Comparison of ENCODE assay signal across 7 cellular contexts in the genomic region with DNA sequence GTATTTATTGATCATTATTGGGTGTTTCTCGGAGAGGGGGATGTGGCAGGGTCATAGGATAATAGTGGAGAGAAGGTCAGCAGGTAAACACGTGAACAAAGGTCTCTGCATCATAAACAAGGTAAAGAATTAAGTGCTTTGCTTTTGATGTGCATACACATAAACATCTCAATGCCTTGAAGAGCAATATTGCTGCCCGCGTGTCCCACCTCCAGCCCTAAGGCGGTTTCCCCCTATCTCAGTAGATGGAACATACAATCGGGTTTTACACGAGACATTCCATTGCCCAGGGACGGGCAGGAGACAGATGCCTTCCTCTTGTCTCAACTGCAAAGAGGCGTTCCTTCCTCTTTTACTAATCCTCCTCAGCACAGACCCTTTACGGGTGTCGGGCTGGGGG. TPM values are rescaled to one million over a fixed set of nuclear protein-coding genes. Genes with fewer than 3 reads are reported as not detected.
DNase-seq lines count a peak whose midpoint lies in the region; ATAC-seq and TF ChIP-seq lines count a peak whose summit lies in the region.
"Not testable (repeated sequence)": the region's sequence is repeated elsewhere in the genome, so short reads cannot be mapped to it uniquely, and the experiment has no call there.

No MANE protein-coding gene starts in this region.

- not testable (repeated sequence) for H4K8ac ChIP-seq in H9 (replicated peaks; ENCODE audit: insufficient read length, low read depth, low read length)

- not testable (repeated sequence) for H2BK120ac ChIP-seq in H9 (ENCODE audit: low read depth, low read length, poor library complexity, severe bottlenecking)

- H3K4ac ChIP-seq in H9 (ENCODE audit: low read depth, low read length) = not testable (repeated sequence)

- H3K79me1 ChIP-seq in H9 (ENCODE audit: insufficient read depth, low read depth, low read length, poor library complexity, severe bottlenecking) = not testable (repeated sequence)

- H3K36me3 ChIP-seq in WERI-Rb-1 (peaks cover 72% of the 10 kb centered on the region), left ventricle myocardium inferior (peaks cover 90% of the 10 kb centered on the region)

- H3K36me3 Mint-ChIP-seq in H9 (ENCODE audit: insufficient read depth in 1 of 3, low read depth in 3 of 3) (peaks cover 40 to 86% (median 84%) of the 10 kb centered on the region in 3 experiments; a peak in 6 of 7 replicates), progenitor cell of endocrine pancreas (ENCODE audit: insufficient read depth) (peaks cover 23% of the 10 kb centered on the region)
- not testable (repeated sequence) for H3K36me3 Mint-ChIP-seq in T-helper 17 cell (ENCODE audit: low read depth)
- H3K36me3 Mint-ChIP-seq in effector memory CD8-positive, alpha-beta T cell (ENCODE audit: insufficient read depth) = peaks cover 59% of the 10 kb centered on the region

- H3K14ac ChIP-seq in H9 (ENCODE audit: insufficient read depth, low read length) = not testable (repeated sequence)

- H3K56ac ChIP-seq in H9 (ENCODE audit: insufficient read length, low read depth, low read length) = not testable (repeated sequence)

- H3K23ac ChIP-seq in H9 (ENCODE audit: insufficient read length, low read depth, low read length) = not testable (repeated sequence)

- not testable (repeated sequence) for H3K23me2 ChIP-seq in H9 (ENCODE audit: insufficient read length, low read depth, low read length, poor library complexity, severe bottlenecking)

- H3K4me3 ChIP-seq in WERI-Rb-1 (ENCODE audit: low read depth, low read length); left ventricle myocardium inferior: not testable (repeated sequence)

- not testable (repeated sequence) for H2AFZ ChIP-seq in H9 (ENCODE audit: low read length)

- peak overlapping the region in 1 of 2 experiments; percentile 10; a peak in 2 of 5 replicates for H3K4me3 Mint-ChIP-seq in H9
- H3K4me3 Mint-ChIP-seq in T-helper 17 cell; effector memory CD8-positive, alpha-beta T cell; progenitor cell of endocrine pancreas (ENCODE audit: low read depth): not testable (repeated sequence)

- H3K4me1 ChIP-seq in H9 (ENCODE audit: insufficient read depth, low read length) = not testable (repeated sequence)
- peaks cover 21% of the 10 kb centered on the region for H3K4me1 ChIP-seq in left ventricle myocardium inferior

- H3K27ac Mint-ChIP-seq in H9 = peak overlapping the region in 2 of 3 experiments; percentile 90 to 95; a peak in 5 of 7 replicates
- peak overlapping the region; percentile 77 for H3K27ac Mint-ChIP-seq in T-helper 17 cell
- peak overlapping the region; percentile 3 to 22 for H3K27ac Mint-ChIP-seq in effector memory CD8-positive, alpha-beta T cell
- H3K27ac Mint-ChIP-seq in progenitor cell of endocrine pancreas = peak overlapping the region; percentile 90

- intact Hi-C loops in left ventricle myocardium inferior (cut with micrococcal nuclease) = loop anchor here (10.0 kb wide), 1 partner anchor 226 kb away; a partner anchor contains a TSS

- H3K4me2 ChIP-seq in H9 (ENCODE audit: insufficient read depth, insufficient read length, low read length) = not testable (repeated sequence)

- H3K79me2 ChIP-seq in H9 (ENCODE audit: insufficient read depth, low read length) = not testable (repeated sequence)

- not testable (repeated sequence) for H3K9me3 Mint-ChIP-seq in H9; effector memory CD8-positive, alpha-beta T cell; progenitor cell of endocrine pancreas (ENCODE audit: low read depth)

- H4K5ac ChIP-seq in H9 (ENCODE audit: insufficient read length, low read depth, low read length) = not testable (repeated sequence)

- not testable (repeated sequence) for H2BK12ac ChIP-seq in H9 (ENCODE audit: insufficient read length, low read depth, low read length)

- not testable (repeated sequence) for H2AK5ac ChIP-seq in H9 (ENCODE audit: insufficient read length, low read length)

- not testable (repeated sequence) for H2BK20ac ChIP-seq in H9 (ENCODE audit: low read depth, low read length, poor library complexity, severe bottlenecking)

- not testable (repeated sequence) for H3T11ph ChIP-seq in H9 (ENCODE audit: low read length)

- H3K9me3 ChIP-seq in H9 (ENCODE audit: control insufficient read depth, low read depth, low read length); T-helper 17 cell (ENCODE audit: control insufficient read depth, low read length, poor library complexity, severe bottlenecking); WERI-Rb-1 (ENCODE audit: severe bottlenecking); left ventricle myocardium inferior (replicated peaks): not testable (repeated sequence)

- TF ChIP-seq CTCF in H9 (conservative IDR thresholded peaks at IDR 0.05); WERI-Rb-1 (IDR thresholded peaks at IDR 0.05; ENCODE audit: low read depth, low read length); left ventricle myocardium inferior (IDR thresholded peaks at IDR 0.05; ENCODE audit: borderline replicate concordance); progenitor cell of endocrine pancreas (IDR thresholded peaks at IDR 0.05; ENCODE audit: unreplicated experiment): not testable (repeated sequence)

- H3K27me3 Mint-ChIP-seq in H9 (ENCODE audit: low read depth); T-helper 17 cell; effector memory CD8-positive, alpha-beta T cell; progenitor cell of endocrine pancreas: not testable (repeated sequence)

- not testable (repeated sequence) for ATAC-seq in T-helper 17 cell; effector memory CD8-positive, alpha-beta T cell (replicated peaks)

- H3K18ac ChIP-seq in H9 (ENCODE audit: insufficient read length, low read depth, low read length) = not testable (repeated sequence)

- not testable (repeated sequence) for H3K27me3 ChIP-seq in H9 (ENCODE audit: insufficient read depth, low read length); WERI-Rb-1 (ENCODE audit: insufficient read depth, low read depth, severe bottlenecking); left ventricle myocardium inferior (ENCODE audit: low read depth)

- not testable (repeated sequence) for H4K91ac ChIP-seq in H9 (ENCODE audit: insufficient read length, low read depth, low read length)

- WGBS in H9 (ENCODE audit: extremely low coverage, insufficient read length, low lambda C conversion rate) = no CpG with 5 or more reads among the region's 11 CpGs

- H2BK15ac ChIP-seq in H9 (ENCODE audit: low read depth, low read length) = not testable (repeated sequence)

- not testable (repeated sequence) for H2BK5ac ChIP-seq in H9 (ENCODE audit: insufficient read length, low read length)

- H3K4me1 Mint-ChIP-seq in H9 = peaks cover 11 to 18% of the 10 kb centered on the region in 2 experiments
- H3K4me1 Mint-ChIP-seq in T-helper 17 cell = peaks cover 19% of the 10 kb centered on the region
- peaks cover 14 to 21% of the 10 kb centered on the region in 2 donors for H3K4me1 Mint-ChIP-seq in effector memory CD8-positive, alpha-beta T cell (ENCODE audit: low read depth in 2 of 2)
- H3K4me1 Mint-ChIP-seq in progenitor cell of endocrine pancreas (ENCODE audit: low read depth) = peaks cover 23% of the 10 kb centered on the region

- not testable (repeated sequence) for DNase-seq in H9; T-helper 17 cell; WERI-Rb-1; effector memory CD8-positive, alpha-beta T cell; left ventricle myocardium inferior; progenitor cell of endocrine pancreas (ENCODE audit: low spot score, unreplicated experiment)
- DNase-seq in MV-4-11 (lab: John Stamatoyannopoulos, UW) = peak; percentile 50

- not testable (repeated sequence) for H4K20me1 ChIP-seq in H9 (ENCODE audit: control insufficient read depth, insufficient read depth, insufficient read length)

- not testable (repeated sequence) for H3K27ac ChIP-seq in H9 (ENCODE audit: insufficient read length, low read depth, low read length)
- H3K27ac ChIP-seq in WERI-Rb-1 (peak overlapping the region; percentile 53), left ventricle myocardium inferior (replicated peaks) (peak overlapping the region; percentile 32)

- not testable (repeated sequence) for H3K9ac ChIP-seq in H9 (ENCODE audit: extremely low read depth, insufficient read length, low read length)

RNA-seq across cellular contexts. Expression of a gene that starts 12.3 kb away (rescaled TPM):
- total RNA-seq in H9 (2021) (341 and 345 TPM in 2 replicates), T-helper 17 cell (100 to 1,000 TPM; 282 to 320 TPM), left ventricle myocardium inferior (598 TPM), progenitor cell of endocrine pancreas (193 and 203 TPM in 2 replicates)

RNA-seq across cellular contexts. Expression of a gene that starts 13.5 kb away (rescaled TPM):
- 25.7 and 31.1 TPM in 2 replicates for total RNA-seq in H9 (2021)
- total RNA-seq in T-helper 17 cell = 100 to 1,000 TPM; 298 to 351 TPM
- 1.6 TPM for total RNA-seq in left ventricle myocardium inferior
- total RNA-seq in progenitor cell of endocrine pancreas = 6.7 and 10.9 TPM in 2 replicates

RNA-seq across cellular contexts. Expression of a gene that starts 16.1 kb away (rescaled TPM):
- total RNA-seq in H9 (2021) = 369 and 386 TPM in 2 replicates
- 100 to 1,000 TPM; 201 to 205 TPM for total RNA-seq in T-helper 17 cell
- total RNA-seq in left ventricle myocardium inferior = 111 TPM
- total RNA-seq in progenitor cell of endocrine pancreas = 639 and 657 TPM in 2 replicates

Comparison
In these comparisons a context has a peak if more than half of its experiments do, and no peak if none do; other contexts are left out.
1. H3K27ac Mint-ChIP-seq: peak in every context shown above with its lines; median percentile 92 in H9; 90 in progenitor cell of endocrine pancreas; 77 in T-helper 17 cell; 12 in effector memory CD8-positive, alpha-beta T cell.